16 cellular contexts compared by ENCODE assay signal in genomic region chr2:47510745-47511144, GRCh38.
DNase-seq lines count a peak whose midpoint lies in the region; ATAC-seq, FAIRE-seq and TF ChIP-seq lines count a peak whose summit lies in the region.
"Had no signal": no experiment of that assay in that cellular context is flagged by ENCODE, and none has a peak within 500 bp of the region (broad histone marks: within the 10 kb centered on the region; RNA-seq: fewer than 3 reads in every experiment).

No MANE protein-coding gene starts in this region.

- no peaks in the 10 kb centered on the region for H4K20me1 ChIP-seq in IMR-90 (ENCODE audit: insufficient read depth, low read length)
- no peaks in the 10 kb centered on the region for H4K20me1 ChIP-seq in K562 (replicated peaks; ENCODE audit: control insufficient read depth, insufficient read depth, low read length)

- H2AK5ac ChIP-seq in IMR-90 (ENCODE audit: low read depth, low read length), result no peak overlapping the region

- no peak overlapping the region for H2BK120ac ChIP-seq in IMR-90 (ENCODE audit: low read depth, low read length)

- H3K27ac ChIP-seq in left ventricle myocardium inferior (replicated peaks) (no peak overlapping the region), IMR-90 (ENCODE audit: insufficient read depth, low read length) (no peak overlapping the region), K562 (ENCODE audit: extremely low read depth, low read depth, low read length) (no peak overlapping the region), lower lobe of right lung (no peak overlapping the region)
- H3K27ac ChIP-seq: skin epidermis had no signal

- in situ Hi-C loops in IMR-90 (cut with MboI; ENCODE audit: low sequenced_read_pairs), result no loop called here
- in situ Hi-C loops in K562 (cut with MboI), result no loop called here

- CTCF ChIA-PET in IMR-90 (lab: Yijun Ruan, JAX) (interaction anchor here (0.7 kb wide), 1 partner anchor 12 kb away, joined by 3 read pairs; no protein-coding TSS in a partner anchor), K562 (lab: Yijun Ruan, JAX; ENCODE audit: low intra/inter-chr PET ratio) (no interaction called here)

- TF ChIP-seq RAD21 in IMR-90 (IDR thresholded peaks at IDR 0.05; ENCODE audit: low read length), result no peak
- TF ChIP-seq RAD21 in K562 (CRISPR knock-in tag; conservative IDR thresholded peaks at IDR 0.05 in 1 of 2, IDR thresholded peaks at IDR 0.05 in 1 of 2), result no peak

- H3K9me1 ChIP-seq in IMR-90 (ENCODE audit: insufficient read depth, low read length), result peaks cover 11% of the 10 kb centered on the region; the same call in 1 of the 2 replicates
- H3K9me1 ChIP-seq in K562 (ENCODE audit: control insufficient read depth, insufficient read depth, low read length), result no peaks in the 10 kb centered on the region

- H4K8ac ChIP-seq in IMR-90 (ENCODE audit: low read depth in 2 of 2, low read length in 2 of 2), result no peak overlapping the region

- dilution Hi-C loops in IMR-90 (cut with HindIII; ENCODE audit: low sequenced_read_pairs, unreplicated experiment), result no loop called here

- no peak overlapping the region for H3K4ac ChIP-seq in IMR-90 (ENCODE audit: low read depth, low read length)

- H4K91ac ChIP-seq in IMR-90 (ENCODE audit: insufficient read depth, low read depth, low read length), result no peak overlapping the region

- no peaks in the 10 kb centered on the region for H3K79me2 ChIP-seq in K562 (ENCODE audit: control insufficient read depth, insufficient read depth, low read length)

- no peak overlapping the region for H2BK15ac ChIP-seq in IMR-90 (ENCODE audit: low read depth, low read length)

- no peak overlapping the region for H4K5ac ChIP-seq in IMR-90 (ENCODE audit: low read depth, low read length)

- H2AFZ ChIP-seq in IMR-90 (replicated peaks; ENCODE audit: low read length, poor library complexity) (no peak overlapping the region), K562 (ENCODE audit: low read depth, low read length) (no peak overlapping the region)

- intact Hi-C loops in left ventricle myocardium inferior (cut with micrococcal nuclease), result no loop called here
- intact Hi-C loops in left cardiac atrium (cut with DNase I), result no loop called here
- intact Hi-C loops in IMR-90 (cut with micrococcal nuclease), result no loop called here
- intact Hi-C loops in K562 (cut with micrococcal nuclease), result no loop called here
- intact Hi-C loops in lower lobe of right lung (cut with DNase I), result no loop called here

- H3K9me3 ChIP-seq in left ventricle myocardium inferior (replicated peaks), result peaks cover 6% of the 10 kb centered on the region
- H3K9me3 ChIP-seq in IMR-90 (ENCODE audit: control insufficient read depth, insufficient read depth, low read length), result peaks cover 3% of the 10 kb centered on the region; the same call in 1 of the 2 replicates
- no peaks in the 10 kb centered on the region for H3K9me3 ChIP-seq in K562 (replicated peaks; ENCODE audit: control insufficient read depth, insufficient read depth, low read depth, low read length)
- H3K9me3 ChIP-seq in lower lobe of right lung, result no peaks in the 10 kb centered on the region

- no peak overlapping the region for H3K18ac ChIP-seq in IMR-90 (ENCODE audit: low read depth, low read length)

- H3K4me3 ChIP-seq in left ventricle myocardium inferior (no peak overlapping the region), IMR-90 (ENCODE audit: insufficient read depth, low read depth, low read length) (no peak overlapping the region), K562 (no peak overlapping the region), lower lobe of right lung (no peak overlapping the region)
- H3K4me3 ChIP-seq: skin epidermis had no signal

- no peak overlapping the region for H3K23ac ChIP-seq in IMR-90 (ENCODE audit: low read depth, low read length)

- no peaks in the 10 kb centered on the region for H3K27me3 ChIP-seq in left ventricle myocardium inferior (ENCODE audit: low read depth)
- H3K27me3 ChIP-seq in IMR-90 (ENCODE audit: control insufficient read depth, insufficient read depth, low read length), result peaks cover 14% of the 10 kb centered on the region
- peaks cover 9 to 18% of the 10 kb centered on the region in 2 experiments; a peak in 4 of 5 replicates for H3K27me3 ChIP-seq in K562 (ENCODE audit: control insufficient read depth in 2 of 2, insufficient read depth in 2 of 2, low read length in 2 of 2)
- H3K27me3 ChIP-seq in lower lobe of right lung (ENCODE audit: low read depth), result no peaks in the 10 kb centered on the region

- BruUV-seq in IMR-90 (replicated peaks; lab: Mats Ljungman, UMichigan), result no TSS peak
- no TSS peak for BruUV-seq in K562 (replicated peaks; lab: Mats Ljungman, UMichigan)

- TF ChIP-seq POLR2A in IMR-90 (IDR thresholded peaks at IDR 0.05; ENCODE audit: low read depth, low read length) (no peak), K562 (conservative IDR thresholded peaks at IDR 0.05) (no peak)

- TF ChIP-seq EP300 in K562 (IDR thresholded peaks at IDR 0.05; ENCODE audit: low read length), result no peak

- no peak for FAIRE-seq in K562 (lab: Jason Lieb, UNC)

- H3K36me3 ChIP-seq in left ventricle myocardium inferior (no peaks in the 10 kb centered on the region), IMR-90 (ENCODE audit: control insufficient read depth, insufficient read depth, low read length) (no peaks in the 10 kb centered on the region), K562 (ENCODE audit: control insufficient read depth, insufficient read depth, low read length) (no peaks in the 10 kb centered on the region), lower lobe of right lung (no peaks in the 10 kb centered on the region)

- no peak overlapping the region for H3K14ac ChIP-seq in IMR-90 (replicated peaks; ENCODE audit: low read depth, low read length)

- ATAC-seq in left cardiac atrium (no peak), IMR-90 (ENCODE audit: low read depth) (no peak), K562 (peak; percentile 50; the same call in 2 of the 3 replicates), lower lobe of right lung (no peak), HG02840 (IDR thresholded peaks at IDR 0.05; ENCODE audit: low FRiP score, unreplicated experiment) (no peak)

- no peak overlapping the region for H2BK5ac ChIP-seq in IMR-90 (ENCODE audit: low read depth, low read length, poor library complexity, severe bottlenecking)

- no peak overlapping the region for H3K9ac ChIP-seq in IMR-90 (ENCODE audit: low read depth, low read length)
- no peak overlapping the region for H3K9ac ChIP-seq in K562 (ENCODE audit: insufficient read depth in 1 of 2, low read depth in 2 of 2, low read length in 2 of 2)

- DNase-seq in left ventricle myocardium inferior (no peak), left cardiac atrium (no peak), IMR-90 (no peak), K562 (ENCODE audit: extremely low read depth in 1 of 4, low spot score in 3 of 4) (no peak), lower lobe of right lung (no peak), Kasumi-1 (lab: John Stamatoyannopoulos, UW) (no peak)
- DNase-seq in activated CD8-positive, alpha-beta memory T cell treated with anti-CD3 and anti-CD28 coated beads, Interleukin-2, amount 50 U/mL, for 4 hours, result no peak
- DNase-seq: activated CD4-positive, alpha-beta T cell treated with anti-CD3 and anti-CD28 coated beads for 48 hours; activated naive CD8-positive, alpha-beta T cell treated with anti-CD3 and anti-CD28 coated beads, Interleukin-2, amount 10 ng/mL, durations not matched to agents 7 days and 5 days; activated T-cell treated with anti-CD3 and anti-CD28 coated beads, Interleukin-2, amount 50 U/mL, for 24 hours; effector CD8-positive, alpha-beta T cell; NCI-H2029; NCI-H510A; RPMI8226 had no signal

- H3K79me1 ChIP-seq in IMR-90 (ENCODE audit: low read depth in 1 of 2, low read length in 2 of 2), result no peaks in the 10 kb centered on the region

- H2AK9ac ChIP-seq in IMR-90 (replicated peaks; ENCODE audit: low read depth, low read length, poor library complexity), result no peak overlapping the region

- POLR2A ChIA-PET in IMR-90 (lab: Charles Lee; ENCODE audit: unreplicated experiment) (no interaction called here), K562 (lab: Yijun Ruan, JAX) (interaction anchor here (0.6 kb wide), 1 partner anchor 27 kb away, joined by 4 read pairs; no protein-coding TSS in a partner anchor)

- TF ChIP-seq CTCF in left ventricle myocardium inferior (IDR thresholded peaks at IDR 0.05; ENCODE audit: borderline replicate concordance) (peak; percentile 43), IMR-90 (conservative IDR thresholded peaks at IDR 0.05; ENCODE audit: low read depth, low read length) (0 out of 2 replicates have a peak, but pooled peaks have one; percentile 6), K562 (IDR thresholded peaks at IDR 0.05 in 2 of 3, conservative IDR thresholded peaks at IDR 0.05 in 1 of 3; ENCODE audit: insufficient read depth in 2 of 3, low read depth in 1 of 3, low read length in 3 of 3) (no peak), lower lobe of right lung (IDR thresholded peaks at IDR 0.05) (no peak)

- no peak overlapping the region for H3K56ac ChIP-seq in IMR-90 (ENCODE audit: extremely low read depth, insufficient read depth, low read length)

- WGBS in IMR-90 (ENCODE audit: extremely low coverage in 2 of 2, insufficient read length in 1 of 2), 2 experiments, result 90% methylated on average over 1 of the region's 4 CpGs; no CpG with 5 or more reads in 1 of the 2 experiments
- WGBS in K562 (ENCODE audit: insufficient coverage, low coverage, missing lambda C conversion rate), result 2% methylated on average over 4 of the region's 4 CpGs

- no peaks in the 10 kb centered on the region for H3K4me1 ChIP-seq in left ventricle myocardium inferior
- peaks cover 4% of the 10 kb centered on the region for H3K4me1 ChIP-seq in IMR-90 (ENCODE audit: control insufficient read depth, insufficient read depth, low read length)
- H3K4me1 ChIP-seq in K562 (replicated peaks in 1 of 2; ENCODE audit: control insufficient read depth in 2 of 2, insufficient read depth in 2 of 2, low read length in 2 of 2), result peaks cover 0 to 6% of the 10 kb centered on the region in 2 experiments; a peak in 2 of 5 replicates
- H3K4me1 ChIP-seq in lower lobe of right lung, result no peaks in the 10 kb centered on the region

- no peak overlapping the region for H2BK20ac ChIP-seq in IMR-90 (ENCODE audit: low read depth, low read length)

- H3K4me2 ChIP-seq in IMR-90 (ENCODE audit: low read depth, low read length) (no peak overlapping the region), K562 (ENCODE audit: insufficient read depth, low read length) (no peak overlapping the region)

TF ChIP-seq in IMR-90, 13 proteins besides CTCF, POLR2A, EP300 and RAD21 (continues in another document):
- TF ChIP-seq CEBPB (IDR thresholded peaks at IDR 0.05; ENCODE audit: low read depth, low read length), result no peak
- no peak for TF ChIP-seq CHD1 (IDR thresholded peaks at IDR 0.05; ENCODE audit: low read depth, low read length)

TF ChIP-seq in K562, 482 proteins besides CTCF, POLR2A, EP300 and RAD21 (continues in another document):
- no peak for TF ChIP-seq POLR3A (IDR thresholded peaks at IDR 0.05; ENCODE audit: borderline replicate concordance, extremely low read depth, insufficient read depth, insufficient read length)

Comparison
In these comparisons a context has a peak if more than half of its experiments do, and no peak if none do; other contexts are left out.
1. CTCF ChIP-seq: peak in left ventricle myocardium inferior (single experiment) and IMR-90 (single experiment); none in K562 (0 of 3) and lower lobe of right lung (single experiment).